13 cellular contexts compared by ENCODE assay signal in the genomic region with DNA sequence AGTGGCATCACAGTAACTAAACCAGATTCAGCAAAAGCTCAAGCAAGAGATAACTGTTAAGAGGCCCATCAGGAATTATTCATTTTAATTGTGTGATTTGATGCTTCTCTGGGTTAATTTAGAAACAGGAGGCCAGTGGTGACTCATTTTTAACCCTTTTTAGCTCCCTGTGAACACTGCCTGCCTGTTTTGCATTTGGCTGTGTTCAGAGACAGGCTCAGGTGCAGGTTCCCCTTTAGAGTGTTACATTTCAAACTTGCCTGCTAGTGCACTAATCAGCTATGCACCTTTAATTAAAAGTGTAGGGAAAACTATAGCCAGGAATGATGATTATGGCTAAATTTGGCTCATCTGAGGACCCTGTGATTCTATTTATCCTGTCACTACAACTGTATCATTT. TPM values are rescaled to one million over a fixed set of nuclear protein-coding genes. Genes with fewer than 3 reads are reported as not detected.
DNase-seq lines count a peak whose midpoint lies in the region; ATAC-seq, FAIRE-seq and TF ChIP-seq lines count a peak whose summit lies in the region.
"Had no signal": no experiment of that assay in that cellular context is flagged by ENCODE, and none has a peak within 500 bp of the region (broad histone marks: within the 10 kb centered on the region; RNA-seq: fewer than 3 reads in every experiment).

No MANE protein-coding gene starts in this region.

- H3K4me3 Mint-ChIP-seq in MCF 10A (ENCODE audit: unreplicated experiment): no peak overlapping the region
- no peak overlapping the region for H3K4me3 Mint-ChIP-seq in stimulated activated naive B cell treated with anti-CD40 and anti-IgM and Interleukin-4, amounts not matched to agents 10 μg/mL and 1 μg/mL and 100 μg/mL, for 72 hours

- POLR2A ChIA-PET in MCF 10A (lab: Yijun Ruan, JAX): interaction anchor here (0.7 to 1.2 kb wide), 6 partner anchors 24 to 106 kb away, joined by 3 to 4 read pairs (median 3); partner anchors contain the start of genes ANKRD22 and FAS

- H3K27me3 Mint-ChIP-seq in MCF 10A (ENCODE audit: insufficient read depth, unreplicated experiment): no peaks in the 10 kb centered on the region
- no peaks in the 10 kb centered on the region for H3K27me3 Mint-ChIP-seq in stimulated activated naive B cell treated with anti-CD40 and anti-IgM and Interleukin-4, amounts not matched to agents 10 μg/mL and 1 μg/mL and 100 μg/mL, for 72 hours

- peaks cover 20% of the 10 kb centered on the region for H3K4me1 ChIP-seq in mammary epithelial cell (ENCODE audit: insufficient read depth, low read length)

- dilution Hi-C loops in mammary epithelial cell (cut with HindIII; ENCODE audit: low sequenced_read_pairs): no loop called here

- H3K4me1 Mint-ChIP-seq in MCF 10A (ENCODE audit: insufficient read depth, unreplicated experiment): peaks cover 41% of the 10 kb centered on the region
- peaks cover 20 to 54% of the 10 kb centered on the region in 2 donors for H3K4me1 Mint-ChIP-seq in stimulated activated naive B cell treated with anti-CD40 and anti-IgM and Interleukin-4, amounts not matched to agents 10 μg/mL and 1 μg/mL and 100 μg/mL, for 72 hours

- BruUV-seq in MCF 10A (replicated peaks; lab: Mats Ljungman, UMichigan): no TSS peak
- no TSS peak for BruUV-seq in mammary epithelial cell (replicated peaks; lab: Mats Ljungman, UMichigan)

- CTCF ChIA-PET in MCF 10A (lab: Yijun Ruan, JAX) (interaction anchor here (1.9 to 3.8 kb wide), 2 partner anchors 46 to 51 kb away, joined by 10 to 17 read pairs; no protein-coding TSS in a partner anchor), mammary epithelial cell (lab: Charles Lee; ENCODE audit: low non-redundant PET) (no interaction called here)

- H3K4me3 ChIP-seq in mammary epithelial cell (replicated peaks in 1 of 3; ENCODE audit: insufficient read depth in 1 of 3, low read depth in 2 of 3, low read length in 3 of 3): no peak overlapping the region

- H3K27me3 ChIP-seq in mammary epithelial cell (ENCODE audit: insufficient read depth, low read length): no peaks in the 10 kb centered on the region

- intact Hi-C loops in MCF 10A (cut with micrococcal nuclease) (no loop called here), mammary epithelial cell (cut with micrococcal nuclease) (no loop called here)

- TF ChIP-seq CTCF in MCF 10A (IDR thresholded peaks at IDR 0.05; ENCODE audit: unreplicated experiment) (no peak), mammary epithelial cell (conservative IDR thresholded peaks at IDR 0.05 in 1 of 2, IDR thresholded peaks at IDR 0.05 in 1 of 2; ENCODE audit: extremely low read depth in 1 of 2, insufficient read depth in 1 of 2, low read depth in 1 of 2, low read length in 2 of 2) (no peak)

- H3K9me3 Mint-ChIP-seq in MCF 10A (ENCODE audit: unreplicated experiment): no peaks in the 10 kb centered on the region
- H3K9me3 Mint-ChIP-seq in stimulated activated naive B cell treated with anti-CD40 and anti-IgM and Interleukin-4, amounts not matched to agents 10 μg/mL and 1 μg/mL and 100 μg/mL, for 72 hours: no peaks in the 10 kb centered on the region

- no peak overlapping the region for H3K27ac Mint-ChIP-seq in MCF 10A (ENCODE audit: low read depth, unreplicated experiment)
- no peak overlapping the region for H3K27ac Mint-ChIP-seq in stimulated activated naive B cell treated with anti-CD40 and anti-IgM and Interleukin-4, amounts not matched to agents 10 μg/mL and 1 μg/mL and 100 μg/mL, for 72 hours

- no peaks in the 10 kb centered on the region for H3K9me3 ChIP-seq in mammary epithelial cell (replicated peaks; ENCODE audit: insufficient read depth, low read length)

- no peak overlapping the region for H3K4me2 ChIP-seq in mammary epithelial cell (ENCODE audit: insufficient read depth, low read depth, low read length)

- peak; percentile 25 for DNase-seq in MCF 10A (ENCODE audit: unreplicated experiment)
- no peak for DNase-seq in mammary epithelial cell
- DNase-seq in stimulated activated naive B cell treated with anti-CD40 and anti-IgM and Interleukin-4, amounts not matched to agents 10 μg/mL and 1 μg/mL and 100 μg/mL, for 72 hours: no peak
- DNase-seq in superior temporal gyrus (ENCODE audit: extremely low spot score): no peak
- no peak for DNase-seq in HTR-8/SVneo (ENCODE audit: insufficient read length, low spot score)
- DNase-seq in activated CD4-positive, alpha-beta T cell treated with anti-CD3 and anti-CD28 coated beads, Interleukin-2, amount 50 U/mL, for 1 hour: no peak
- DNase-seq: NCI-H774; stimulated activated naive CD4-positive, alpha-beta T cell treated with Interleukin-2 at 50 U/mL for 16 hours had no signal

- no peaks in the 10 kb centered on the region for H4K20me1 ChIP-seq in mammary epithelial cell (ENCODE audit: insufficient read depth, low read length)

- H3K36me3 ChIP-seq in mammary epithelial cell (ENCODE audit: insufficient read depth, low read length): no peaks in the 10 kb centered on the region

- no peaks in the 10 kb centered on the region for H3K36me3 Mint-ChIP-seq in MCF 10A (ENCODE audit: insufficient read depth, unreplicated experiment)
- peaks cover 0 to 11% of the 10 kb centered on the region in 2 donors for H3K36me3 Mint-ChIP-seq in stimulated activated naive B cell treated with anti-CD40 and anti-IgM and Interleukin-4, amounts not matched to agents 10 μg/mL and 1 μg/mL and 100 μg/mL, for 72 hours

- FAIRE-seq in HTR-8/SVneo (lab: Jason Lieb, UNC): no peak
- FAIRE-seq: keratinocyte had no signal

- in situ Hi-C loops in mammary epithelial cell (cut with MboI; ENCODE audit: low sequenced_read_pairs in 2 of 2): no loop called here

- peaks cover 19% of the 10 kb centered on the region for H3K79me2 ChIP-seq in mammary epithelial cell (ENCODE audit: insufficient read depth, low read length)

- H2AFZ ChIP-seq in mammary epithelial cell (ENCODE audit: low read depth, low read length): no peak overlapping the region

- no peak overlapping the region for H3K9ac ChIP-seq in mammary epithelial cell (ENCODE audit: insufficient read depth, low read length)

- no peak overlapping the region for H3K27ac ChIP-seq in mammary epithelial cell (ENCODE audit: insufficient read depth, low read depth, low read length)

- ATAC-seq in GM21723 (IDR thresholded peaks at IDR 0.05; ENCODE audit: unreplicated experiment): peak; percentile 57
- peak; percentile 47 for ATAC-seq in HG03571 (IDR thresholded peaks at IDR 0.05; ENCODE audit: unreplicated experiment)
- peak; percentile 86 for ATAC-seq in stimulated activated naive B cell treated with anti-CD40 and anti-IgM and Interleukin-4, amounts not matched to agents 10 μg/mL and 1 μg/mL and 100 μg/mL, for 72 hours (replicated peaks)

RNA-seq across cellular contexts. Expression of gene STAMBPL1, which starts 6.5 kb away (rescaled TPM):
- total RNA-seq in MCF 10A (2022) (18.9 and 29.2 TPM in 2 replicates), mammary epithelial cell (1 to 10 TPM; 2.2 to 2.9 TPM)
- polyA plus RNA-seq in mammary epithelial cell: 4.2 TPM
- not detected for polyA minus RNA-seq in mammary epithelial cell

RNA-seq across cellular contexts. Expression of gene ANKRD22, which starts 34.9 kb away (rescaled TPM):
- total RNA-seq in MCF 10A (2022) (0.26 TPM in 1 of 2 replicates, not detected in the other), mammary epithelial cell (under 1 TPM in 1 of 2 donors, not detected in 1; 0.87 TPM)
- polyA plus RNA-seq in mammary epithelial cell: 2.7 TPM
- polyA minus RNA-seq in mammary epithelial cell: not detected
- total RNA-seq: dermis microvascular lymphatic vessel endothelial cell, pulmonary artery endothelial cell had no signal
